19 cellular contexts compared by ENCODE assay signal in the genomic region with DNA sequence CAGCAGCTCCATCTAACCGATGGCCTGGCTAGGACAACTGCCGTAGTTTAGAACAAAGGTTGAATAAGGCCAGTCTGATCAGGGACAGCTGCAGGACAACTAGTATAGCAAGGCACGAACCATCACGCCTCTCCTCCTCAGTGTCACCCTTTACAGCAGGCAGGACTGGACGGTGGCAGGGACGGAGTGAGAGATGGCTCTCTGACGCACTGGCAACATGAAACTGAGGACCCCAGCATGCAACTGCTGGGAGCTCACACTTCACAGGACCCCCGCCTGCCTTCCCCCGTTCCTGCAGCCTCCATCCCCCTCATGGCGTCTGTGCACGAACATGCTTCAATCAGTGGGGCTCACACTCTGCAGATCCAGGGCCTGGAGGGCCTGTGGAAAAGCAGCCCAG. TPM values are rescaled to one million over a fixed set of nuclear protein-coding genes. Genes with fewer than 3 reads are reported as not detected.
DNase-seq lines count a peak whose midpoint lies in the region; ATAC-seq lines count a peak whose summit lies in the region.
"Had no signal": no experiment of that assay in that cellular context is flagged by ENCODE, and none has a peak within 500 bp of the region (broad histone marks: within the 10 kb centered on the region; RNA-seq: fewer than 3 reads in every experiment).

No MANE protein-coding gene starts in this region.

- H3K27ac ChIP-seq in layer of hippocampus (ENCODE audit: low read depth, low read length) (peak overlapping the region; percentile 49), substantia nigra (ENCODE audit: low read depth, low read length, poor library complexity, severe bottlenecking) (peak overlapping the region; percentile 54)
- H3K27ac ChIP-seq: 22Rv1, brain microvascular endothelial cell had no signal

- no peak overlapping the region for H3K27ac Mint-ChIP-seq in activated CD4-positive, alpha-beta memory T cell treated with anti-CD3 and anti-CD28 coated beads, Interleukin-2, amount 10 ng/mL, durations not matched to agents 7 days and 5 days
- no peak overlapping the region for H3K27ac Mint-ChIP-seq in activated CD8-positive, alpha-beta T cell treated with anti-CD3 and anti-CD28 coated beads, Interleukin-2, amount 10 ng/mL, durations not matched to agents 7 days and 5 days
- H3K27ac Mint-ChIP-seq: activated CD8-positive, alpha-beta memory T cell treated with anti-CD3 and anti-CD28 coated beads, Interleukin-2, amount 10 ng/mL, durations not matched to agents 7 days and 5 days; activated T-helper 2 cell treated with anti-CD3 and anti-CD28 coated beads, Interferon-gamma antibody, Interleukin-2, Interleukin-4, amounts not matched to agents 10 μg/mL and 5 μg/mL and 100 μg/mL, durations not matched to agents 14 hours and 24 hours and 36 hours; stimulated activated memory B cell treated with anti-CD40 and anti-IgM and Interleukin-4, amounts not matched to agents 10 μg/mL and 1 μg/mL and 100 μg/mL, for 72 hours had no signal

- CTCF ChIA-PET in activated CD4-positive, alpha-beta memory T cell treated with anti-CD3 and anti-CD28 coated beads, Interleukin-2, amount 10 ng/mL, durations not matched to agents 7 days and 5 days (lab: Charles Lee), result interaction anchor here (0.7 kb wide), 1 partner anchor 464 kb away, joined by 3 read pairs; no protein-coding TSS in a partner anchor
- CTCF ChIA-PET in activated CD8-positive, alpha-beta T cell treated with anti-CD3 and anti-CD28 coated beads, Interleukin-2, amount 10 ng/mL, durations not matched to agents 7 days and 5 days (lab: Charles Lee), result no interaction called here

- H3K4me3 Mint-ChIP-seq in activated CD4-positive, alpha-beta memory T cell treated with anti-CD3 and anti-CD28 coated beads, Interleukin-2, amount 10 ng/mL, durations not matched to agents 7 days and 5 days, result no peak overlapping the region
- H3K4me3 Mint-ChIP-seq in activated CD8-positive, alpha-beta T cell treated with anti-CD3 and anti-CD28 coated beads, Interleukin-2, amount 10 ng/mL, durations not matched to agents 7 days and 5 days, result no peak overlapping the region
- H3K4me3 Mint-ChIP-seq: activated CD8-positive, alpha-beta memory T cell treated with anti-CD3 and anti-CD28 coated beads, Interleukin-2, amount 10 ng/mL, durations not matched to agents 7 days and 5 days; CD4-positive, alpha-beta memory T cell; stimulated activated memory B cell treated with anti-CD40 and anti-IgM and Interleukin-4, amounts not matched to agents 10 μg/mL and 1 μg/mL and 100 μg/mL, for 72 hours had no signal

- H3K9me3 Mint-ChIP-seq in activated CD4-positive, alpha-beta memory T cell treated with anti-CD3 and anti-CD28 coated beads, Interleukin-2, amount 10 ng/mL, durations not matched to agents 7 days and 5 days, result no peaks in the 10 kb centered on the region
- no peaks in the 10 kb centered on the region for H3K9me3 Mint-ChIP-seq in activated CD8-positive, alpha-beta T cell treated with anti-CD3 and anti-CD28 coated beads, Interleukin-2, amount 10 ng/mL, durations not matched to agents 7 days and 5 days (ENCODE audit: insufficient read depth)
- H3K9me3 Mint-ChIP-seq: activated T-helper 2 cell treated with anti-CD3 and anti-CD28 coated beads, Interferon-gamma antibody, Interleukin-2, Interleukin-4, amounts not matched to agents 10 μg/mL and 5 μg/mL and 100 μg/mL, durations not matched to agents 14 hours and 24 hours and 36 hours; CD4-positive, alpha-beta memory T cell; stimulated activated memory B cell treated with anti-CD40 and anti-IgM and Interleukin-4, amounts not matched to agents 10 μg/mL and 1 μg/mL and 100 μg/mL, for 72 hours had no signal

- H3K27me3 Mint-ChIP-seq in activated CD4-positive, alpha-beta memory T cell treated with anti-CD3 and anti-CD28 coated beads, Interleukin-2, amount 10 ng/mL, durations not matched to agents 7 days and 5 days, result no peaks in the 10 kb centered on the region
- H3K27me3 Mint-ChIP-seq in activated CD8-positive, alpha-beta T cell treated with anti-CD3 and anti-CD28 coated beads, Interleukin-2, amount 10 ng/mL, durations not matched to agents 7 days and 5 days (ENCODE audit: low read depth), result no peaks in the 10 kb centered on the region
- H3K27me3 Mint-ChIP-seq: activated CD8-positive, alpha-beta memory T cell treated with anti-CD3 and anti-CD28 coated beads, Interleukin-2, amount 10 ng/mL, durations not matched to agents 7 days and 5 days; CD4-positive, alpha-beta memory T cell had no signal

- no peaks in the 10 kb centered on the region for H3K27me3 ChIP-seq in layer of hippocampus (ENCODE audit: control insufficient read depth, insufficient read depth, low read length)
- H3K27me3 ChIP-seq: brain microvascular endothelial cell had no signal

- no peaks in the 10 kb centered on the region for H3K4me1 Mint-ChIP-seq in activated CD4-positive, alpha-beta memory T cell treated with anti-CD3 and anti-CD28 coated beads, Interleukin-2, amount 10 ng/mL, durations not matched to agents 7 days and 5 days
- H3K4me1 Mint-ChIP-seq in activated CD8-positive, alpha-beta T cell treated with anti-CD3 and anti-CD28 coated beads, Interleukin-2, amount 10 ng/mL, durations not matched to agents 7 days and 5 days (ENCODE audit: low read depth), result peaks cover 2% of the 10 kb centered on the region
- H3K4me1 Mint-ChIP-seq: activated CD8-positive, alpha-beta memory T cell treated with anti-CD3 and anti-CD28 coated beads, Interleukin-2, amount 10 ng/mL, durations not matched to agents 7 days and 5 days; stimulated activated memory B cell treated with anti-CD40 and anti-IgM and Interleukin-4, amounts not matched to agents 10 μg/mL and 1 μg/mL and 100 μg/mL, for 72 hours had no signal

- ATAC-seq in activated CD8-positive, alpha-beta T cell treated with anti-CD3 and anti-CD28 coated beads, Interleukin-2, amount 10 ng/mL, durations not matched to agents 7 days and 5 days, result no peak
- ATAC-seq: activated CD4-positive, CD25-positive, alpha-beta regulatory T cell treated with anti-CD3 and anti-CD28 coated beads, Interleukin-2, amount 50 U/mL, for 24 hours; activated CD8-positive, alpha-beta memory T cell treated with anti-CD3 and anti-CD28 coated beads, Interleukin-2, amount 10 ng/mL, durations not matched to agents 7 days and 5 days; left ventricle myocardium superior; stimulated activated memory B cell treated with anti-CD40 and anti-IgM and Interleukin-4, amounts not matched to agents 10 μg/mL and 1 μg/mL and 100 μg/mL, for 72 hours had no signal

- POLR2A ChIA-PET in activated CD4-positive, alpha-beta memory T cell treated with anti-CD3 and anti-CD28 coated beads, Interleukin-2, amount 10 ng/mL, durations not matched to agents 7 days and 5 days (lab: Charles Lee), result no interaction called here
- POLR2A ChIA-PET in activated CD8-positive, alpha-beta T cell treated with anti-CD3 and anti-CD28 coated beads, Interleukin-2, amount 10 ng/mL, durations not matched to agents 7 days and 5 days (lab: Charles Lee), result no interaction called here

- H3K36me3 Mint-ChIP-seq in activated CD4-positive, alpha-beta memory T cell treated with anti-CD3 and anti-CD28 coated beads, Interleukin-2, amount 10 ng/mL, durations not matched to agents 7 days and 5 days (ENCODE audit: low read depth), result no peaks in the 10 kb centered on the region
- H3K36me3 Mint-ChIP-seq in activated CD8-positive, alpha-beta T cell treated with anti-CD3 and anti-CD28 coated beads, Interleukin-2, amount 10 ng/mL, durations not matched to agents 7 days and 5 days (ENCODE audit: low read depth), result no peaks in the 10 kb centered on the region
- H3K36me3 Mint-ChIP-seq: activated CD8-positive, alpha-beta memory T cell treated with anti-CD3 and anti-CD28 coated beads, Interleukin-2, amount 10 ng/mL, durations not matched to agents 7 days and 5 days; stimulated activated memory B cell treated with anti-CD40 and anti-IgM and Interleukin-4, amounts not matched to agents 10 μg/mL and 1 μg/mL and 100 μg/mL, for 72 hours had no signal

- peak; percentile 9 for DNase-seq in activated CD4-positive, CD25-positive, alpha-beta regulatory T cell treated with anti-CD3 and anti-CD28 coated beads, Interleukin-2, amount 50 U/mL, for 72 hours
- DNase-seq in activated CD4-positive, CD25-positive, alpha-beta regulatory T cell (lab: John Stamatoyannopoulos, UW), result no peak
- DNase-seq in activated CD4-positive, alpha-beta memory T cell treated with anti-CD3 and anti-CD28 coated beads, Interleukin-2, amount 10 ng/mL, durations not matched to agents 7 days and 5 days, result peak; percentile 15
- DNase-seq in substantia nigra (lab: John Stamatoyannopoulos, UW) (no peak), EL (no peak), HK-2 (ENCODE audit: unreplicated experiment) (no peak)
- no peak for DNase-seq in activated CD8-positive, alpha-beta T cell treated with anti-CD3 and anti-CD28 coated beads, Interleukin-2, amount 10 ng/mL, durations not matched to agents 7 days and 5 days
- DNase-seq: brain microvascular endothelial cell; CD4-positive, alpha-beta memory T cell; cortex of kidney; left ventricle myocardium superior; NCI-H1694; T1000 had no signal

RNA-seq across cellular contexts. Expression of gene ZRANB1, which starts 53.7 kb away (rescaled TPM):
- 10 to 100 TPM; 11.2 to 12.3 TPM for total RNA-seq in activated CD4-positive, alpha-beta memory T cell treated with anti-CD3 and anti-CD28 coated beads, Interleukin-2, amount 10 ng/mL, durations not matched to agents 7 days and 5 days
- total RNA-seq in activated CD8-positive, alpha-beta T cell treated with anti-CD3 and anti-CD28 coated beads, Interleukin-2, amount 10 ng/mL, durations not matched to agents 7 days and 5 days, result 10 to 100 TPM; 10.7 to 11.2 TPM

Comparison
In these comparisons a context has a peak if more than half of its experiments do, and no peak if none do; other contexts are left out.
1. DNase-seq: peak in activated CD4-positive, CD25-positive, alpha-beta regulatory T cell treated with anti-CD3 and anti-CD28 coated beads, Interleukin-2, amount 50 U/mL, for 72 hours (single experiment) and activated CD4-positive, alpha-beta memory T cell treated with anti-CD3 and anti-CD28 coated beads, Interleukin-2, amount 10 ng/mL, durations not matched to agents 7 days and 5 days (single experiment); none in activated CD4-positive, CD25-positive, alpha-beta regulatory T cell (0 of 4), substantia nigra (0 of 49), activated CD8-positive, alpha-beta T cell treated with anti-CD3 and anti-CD28 coated beads, Interleukin-2, amount 10 ng/mL, durations not matched to agents 7 days and 5 days (single experiment), EL (single experiment) and HK-2 (single experiment).